12 cellular contexts compared by ENCODE assay signal in genomic region chr21:32364387-32364786, GRCh38. TPM values are rescaled to one million over a fixed set of nuclear protein-coding genes. Genes with fewer than 3 reads are reported as not detected.
DNase-seq lines count a peak whose midpoint lies in the region; TF ChIP-seq lines count a peak whose summit lies in the region.
"Had no signal": no experiment of that assay in that cellular context is flagged by ENCODE, and none has a peak within 500 bp of the region (broad histone marks: within the 10 kb centered on the region; RNA-seq: fewer than 3 reads in every experiment).

No MANE protein-coding gene starts in this region.

- DNase-seq in Jurkat, Clone E6-1 (ENCODE audit: low read depth, low spot score) = peak; percentile 10
- peak; percentile 65 for DNase-seq in astrocyte of the spinal cord (ENCODE audit: low read depth, low spot score)
- DNase-seq in left ventricle myocardium inferior = peak; percentile 39
- no peak for DNase-seq in NCI-H1694 treated with DMSO at 0.1 percent for 48 hours (lab: John Stamatoyannopoulos, UW)
- no peak for DNase-seq in NK-92 treated with Interleukin-12 subunit alpha and Interleukin-12 subunit beta, amount 100 ng/mL, for 24 hours (lab: John Stamatoyannopoulos, UW)
- DNase-seq in NCI-H345 treated with DMSO at 0.1 percent for 48 hours (lab: John Stamatoyannopoulos, UW; ENCODE audit: unreplicated experiment) = no peak
- DNase-seq in dedifferentiated amniotic fluid mesenchymal stem cell (ENCODE audit: extremely low spot score) = no peak
- DNase-seq: CD4-positive, alpha-beta T cell had no signal

- peaks cover 79% of the 10 kb centered on the region for H3K36me3 ChIP-seq in left ventricle myocardium inferior

- peaks cover 40% of the 10 kb centered on the region for H3K4me1 ChIP-seq in left ventricle myocardium inferior
- H3K4me1 ChIP-seq: HAP-1 had no signal

- in situ Hi-C loops in astrocyte of the spinal cord (cut with HindIII; ENCODE audit: low sequenced_read_pairs) = no loop called here

- intact Hi-C loops in left ventricle myocardium inferior (cut with micrococcal nuclease) = no loop called here

- H3K27ac ChIP-seq in left ventricle myocardium inferior (replicated peaks) = peak overlapping the region; percentile 85
- H3K27ac ChIP-seq in skin epidermis = peak overlapping the region in 11 of 21 experiments; percentile 4 to 71 (median 41)
- H3K27ac ChIP-seq: cardiac muscle cell had no signal

- no peaks in the 10 kb centered on the region for H3K27me3 ChIP-seq in left ventricle myocardium inferior (ENCODE audit: low read depth)
- H3K27me3 ChIP-seq: cardiac muscle cell had no signal

- no peak overlapping the region for H3K4me3 ChIP-seq in Jurkat, Clone E6-1 (ENCODE audit: low read length)
- H3K4me3 ChIP-seq in astrocyte of the spinal cord (ENCODE audit: low read depth, low read length) (no peak overlapping the region), left ventricle myocardium inferior (no peak overlapping the region), skin epidermis (no peak overlapping the region)
- H3K4me3 ChIP-seq: cardiac muscle cell, HAP-1, K562 had no signal

- H3K9me3 ChIP-seq in left ventricle myocardium inferior (replicated peaks) = no peaks in the 10 kb centered on the region
- H3K9me3 ChIP-seq: HAP-1 had no signal

- TF ChIP-seq CTCF in astrocyte of the spinal cord (IDR thresholded peaks at IDR 0.05; ENCODE audit: low read depth, low read length) (no peak), left ventricle myocardium inferior (IDR thresholded peaks at IDR 0.05; ENCODE audit: borderline replicate concordance) (no peak)

RNA-seq across cellular contexts. Expression of gene URB1, which starts 28.4 kb away (rescaled TPM):
- polyA plus RNA-seq in Jurkat, Clone E6-1 (2012; ENCODE audit: insufficient read depth, insufficient read length) = 14.2 TPM
- total RNA-seq in left ventricle myocardium inferior = 13.8 TPM

RNA-seq across cellular contexts. Expression of gene EVA1C, which starts 48.1 kb away (rescaled TPM):
- 9.8 TPM for polyA plus RNA-seq in Jurkat, Clone E6-1 (2012; ENCODE audit: insufficient read depth, insufficient read length)
- total RNA-seq in left ventricle myocardium inferior = 13.9 TPM
- polyA plus RNA-seq: cardiac muscle cell, K562 had no signal

Comparison
In these comparisons a context has a peak if more than half of its experiments do, and no peak if none do; other contexts are left out.
1. DNase-seq: peak in Jurkat, Clone E6-1 (single experiment), astrocyte of the spinal cord (single experiment) and left ventricle myocardium inferior (single experiment); none in NCI-H1694 treated with DMSO at 0.1 percent for 48 hours (single experiment), NK-92 treated with Interleukin-12 subunit alpha and Interleukin-12 subunit beta, amount 100 ng/mL, for 24 hours (single experiment), NCI-H345 treated with DMSO at 0.1 percent for 48 hours (single experiment) and dedifferentiated amniotic fluid mesenchymal stem cell (single experiment).